ENCODE assay signal across 8 cellular contexts in the genomic region with DNA sequence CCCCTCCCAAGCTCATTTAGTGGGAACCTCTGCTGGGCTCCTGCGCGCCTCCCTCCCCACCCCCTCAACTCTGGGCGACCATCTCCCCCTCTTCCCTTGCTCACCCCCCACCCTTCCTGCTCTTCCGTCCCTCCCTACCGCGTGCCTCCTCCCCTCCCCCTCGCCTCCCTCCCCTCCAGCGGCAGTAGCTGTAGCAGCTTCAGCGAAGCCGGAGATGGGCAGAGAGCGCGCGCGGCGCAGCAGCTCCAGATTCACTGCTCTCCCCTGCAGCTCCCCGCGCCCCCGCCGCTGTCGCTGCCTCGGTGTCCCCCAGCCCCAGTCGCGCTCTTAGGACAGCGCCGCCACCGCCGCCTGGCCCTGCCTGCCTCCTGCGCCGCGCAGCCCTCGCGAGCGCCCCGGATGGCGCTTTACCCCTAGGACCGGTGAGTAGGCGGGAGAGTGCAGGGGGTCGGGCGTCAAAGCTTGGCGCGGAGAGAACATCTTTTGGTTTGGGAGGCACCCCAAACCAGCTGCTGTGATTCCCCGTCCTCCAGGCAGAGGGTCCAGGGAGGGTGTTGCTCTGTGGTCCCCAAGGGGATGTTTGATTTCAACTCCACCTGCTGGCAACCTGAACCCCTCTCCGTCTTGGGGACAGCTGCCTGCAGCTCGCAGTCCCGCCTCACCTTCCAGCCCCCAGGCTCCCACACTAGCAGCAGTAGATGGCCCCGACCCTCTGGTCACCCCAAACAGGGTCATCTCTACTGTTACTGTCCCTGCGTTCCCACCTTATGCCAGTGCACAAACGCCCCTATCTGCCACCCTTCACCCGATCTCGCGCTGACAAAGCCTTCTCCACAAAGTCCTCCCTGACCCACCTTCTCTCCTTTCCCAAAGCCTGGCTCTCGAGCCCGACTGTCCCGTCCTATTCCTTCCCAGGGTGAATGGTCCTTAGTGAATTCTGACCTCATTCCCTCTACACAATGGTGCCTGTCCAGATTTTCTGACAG. TPM values are rescaled to one million over a fixed set of nuclear protein-coding genes. Genes with fewer than 3 reads are reported as not detected.
DNase-seq lines count a peak whose midpoint lies in the region; ATAC-seq and TF ChIP-seq lines count a peak whose summit lies in the region.

A gene (plus strand): TSS at position 184 of the 986 bp plus-strand sequence. CDS start 187,182 bp downstream, outside the sequence.

- no peaks in the 10 kb centered on the region for H3K9me3 ChIP-seq in trophoblast cell (ENCODE audit: insufficient read depth, low read depth, low read length)
- H3K9me3 ChIP-seq in naive thymus-derived CD4-positive, alpha-beta T cell (ENCODE audit: control insufficient read depth in 2 of 3, low read length in 3 of 3) = no peaks in the 10 kb centered on the region

- ATAC-seq in foreskin keratinocyte (peak; percentile 34), left lobe of liver (no peak), HG03432 (IDR thresholded peaks at IDR 0.05; ENCODE audit: unreplicated experiment) (no peak)
- no peak for ATAC-seq in naive thymus-derived CD4-positive, alpha-beta T cell

- H2AFZ ChIP-seq in trophoblast cell (ENCODE audit: insufficient read depth, low read length, poor library complexity) = peak within 1 kb of the TSS; percentile 74

- H3K27me3 ChIP-seq in H7 (ENCODE audit: control insufficient read depth, insufficient read depth, low read length) (peaks cover 24% of the 10 kb centered on the region), foreskin keratinocyte (peaks cover 39% of the 10 kb centered on the region), trophoblast cell (ENCODE audit: insufficient read depth, low read length) (no peaks in the 10 kb centered on the region)
- H3K27me3 ChIP-seq in naive thymus-derived CD4-positive, alpha-beta T cell (ENCODE audit: control insufficient read depth in 2 of 2, insufficient read depth in 2 of 2, low read length in 2 of 2) = no peaks in the 10 kb centered on the region

- peak within 1 kb of the TSS; percentile 90 for H3K4me2 ChIP-seq in trophoblast cell (ENCODE audit: low read length)

- no peak within 1 kb of the TSS for H4K12ac ChIP-seq in trophoblast cell (ENCODE audit: low read depth, low read length)

- no peak within 1 kb of the TSS for H3K14ac ChIP-seq in trophoblast cell (ENCODE audit: low read length)

- H3K36me3 Mint-ChIP-seq in naive thymus-derived CD4-positive, alpha-beta T cell = peaks cover 0 to 5% (median 0%) of the 10 kb centered on the region in 5 donors

- no peak within 1 kb of the TSS for H2BK12ac ChIP-seq in trophoblast cell (ENCODE audit: low read length)

- intact Hi-C loops in naive thymus-derived CD4-positive, alpha-beta T cell (cut with micrococcal nuclease) = no loop called here

- H3K36me3 ChIP-seq in H7 (replicated peaks; ENCODE audit: control insufficient read depth, insufficient read depth, low read length) = no peaks in the 10 kb centered on the region
- no peaks in the 10 kb centered on the region for H3K36me3 ChIP-seq in trophoblast cell (ENCODE audit: control insufficient read depth in 1 of 2, insufficient read depth in 2 of 2, low read length in 2 of 2)
- H3K36me3 ChIP-seq in naive thymus-derived CD4-positive, alpha-beta T cell (ENCODE audit: control insufficient read depth in 2 of 3, insufficient read depth in 3 of 3, low read length in 3 of 3) = no peaks in the 10 kb centered on the region

- no peak within 1 kb of the TSS for H2BK120ac ChIP-seq in trophoblast cell (ENCODE audit: insufficient read depth, low read length, poor library complexity)

- POLR2A ChIA-PET in naive thymus-derived CD4-positive, alpha-beta T cell (lab: Charles Lee) = interaction anchor here (0.6 kb wide), 1 partner anchor 28 kb away, joined by 4 read pairs; no protein-coding TSS in a partner anchor

- CTCF ChIA-PET in naive thymus-derived CD4-positive, alpha-beta T cell (lab: Charles Lee) = no interaction called here

- H3K9ac ChIP-seq in trophoblast cell (ENCODE audit: low read length) = no peak within 1 kb of the TSS

- peaks cover 0 to 4% (median 0%) of the 10 kb centered on the region in 7 donors for H3K4me1 Mint-ChIP-seq in naive thymus-derived CD4-positive, alpha-beta T cell

- H4K8ac ChIP-seq in trophoblast cell (ENCODE audit: low read depth, low read length) = peak within 1 kb of the TSS; percentile 52

- no peak within 1 kb of the TSS for H3K23ac ChIP-seq in trophoblast cell (ENCODE audit: low read length)

- peak within 1 kb of the TSS; percentile 51 for H3K18ac ChIP-seq in trophoblast cell (ENCODE audit: low read length)

- no peaks in the 10 kb centered on the region for H3K79me2 ChIP-seq in trophoblast cell (ENCODE audit: control insufficient read depth, insufficient read depth, low read length, poor library complexity)

- no peak for TF ChIP-seq CTCF in foreskin keratinocyte (conservative IDR thresholded peaks at IDR 0.05)

- no peaks in the 10 kb centered on the region for H3K79me1 ChIP-seq in trophoblast cell (ENCODE audit: low read length)

- H3K4me3 ChIP-seq in H7 (ENCODE audit: insufficient read depth, low read depth, low read length) = peak within 1 kb of the TSS; percentile 64
- H3K4me3 ChIP-seq in trophoblast cell (ENCODE audit: low read depth, low read length) = peak within 1 kb of the TSS; percentile 79
- H3K4me3 ChIP-seq in naive thymus-derived CD4-positive, alpha-beta T cell (ENCODE audit: low read length) = no peak within 1 kb of the TSS

- H3K27ac Mint-ChIP-seq in naive thymus-derived CD4-positive, alpha-beta T cell = no peak within 1 kb of the TSS

- H2BK5ac ChIP-seq in trophoblast cell (ENCODE audit: low read depth, low read length, poor library complexity) = no peak within 1 kb of the TSS

- H3K4me3 Mint-ChIP-seq in naive thymus-derived CD4-positive, alpha-beta T cell = no peak within 1 kb of the TSS

- DNase-seq in H7 (peak; percentile 83), NCI-H446 treated with DMSO at 0.1 percent for 48 hours (lab: John Stamatoyannopoulos, UW) (peak; percentile 88), foreskin keratinocyte (no peak), trophoblast cell (no peak), left lobe of liver (ENCODE audit: low spot score) (no peak)
- DNase-seq in activated CD4-positive, CD25-positive, alpha-beta regulatory T cell (lab: John Stamatoyannopoulos, UW) = no peak
- no peak for DNase-seq in naive thymus-derived CD4-positive, alpha-beta T cell

- peaks cover 29 to 40% (median 33%) of the 10 kb centered on the region in 5 donors for H3K27me3 Mint-ChIP-seq in naive thymus-derived CD4-positive, alpha-beta T cell

- H2AK5ac ChIP-seq in trophoblast cell (ENCODE audit: low read length) = no peak within 1 kb of the TSS

- H4K91ac ChIP-seq in trophoblast cell (ENCODE audit: low read depth, low read length) = no peak within 1 kb of the TSS

- no peak within 1 kb of the TSS for H3K27ac ChIP-seq in foreskin keratinocyte
- H3K27ac ChIP-seq in trophoblast cell (ENCODE audit: low read depth, low read length) = no peak within 1 kb of the TSS
- no peak within 1 kb of the TSS for H3K27ac ChIP-seq in naive thymus-derived CD4-positive, alpha-beta T cell (ENCODE audit: low read depth, low read length)

- no peak within 1 kb of the TSS for H3K4ac ChIP-seq in trophoblast cell (ENCODE audit: low read depth, low read length)

- peaks cover 0 to 4% (median 0%) of the 10 kb centered on the region in 11 donors for H3K9me3 Mint-ChIP-seq in naive thymus-derived CD4-positive, alpha-beta T cell

- H3K4me1 ChIP-seq in foreskin keratinocyte (no peaks in the 10 kb centered on the region), trophoblast cell (ENCODE audit: control insufficient read depth in 1 of 2, insufficient read depth in 2 of 2, low read length in 2 of 2) (peaks cover 5 to 8% of the 10 kb centered on the region in 2 experiments)
- H3K4me1 ChIP-seq in naive thymus-derived CD4-positive, alpha-beta T cell (ENCODE audit: control insufficient read depth in 2 of 2, insufficient read depth in 2 of 2, low read length in 2 of 2) = no peaks in the 10 kb centered on the region

- WGBS in trophoblast cell (ENCODE audit: extremely low coverage, insufficient coverage, insufficient read length) = no CpG with 5 or more reads among the region's 54 CpGs

RNA-seq across cellular contexts. Expression of the gene that starts here (rescaled TPM):
- total RNA-seq in H7 (2014; rRNA removed; shearing (Covaris generic)) = 0.18 and 0.28 TPM in 2 replicates
- total RNA-seq in foreskin keratinocyte (not detected in 2 replicates), left lobe of liver (not detected)
- polyA plus RNA-seq in foreskin keratinocyte = not detected in 2 replicates
- 0.71 and 0.78 TPM in 2 replicates for polyA plus RNA-seq in trophoblast cell (2013)
- total RNA-seq in naive thymus-derived CD4-positive, alpha-beta T cell = not detected
- polyA plus RNA-seq in naive thymus-derived CD4-positive, alpha-beta T cell = not detected

Comparison
In these comparisons a context has a peak if more than half of its experiments do, and no peak if none do; other contexts are left out.
1. Peak in DNase-seq and H3K4me3 ChIP-seq in H7; RNA of the gene not detected or under 1 TPM.
2. Peak in ATAC-seq in foreskin keratinocyte; RNA of the gene not detected or under 1 TPM.